Comparison of ENCODE assay signal across 8 cellular contexts in genomic region chr15:34984884-34985630, GRCh38. TPM values are rescaled to one million over a fixed set of nuclear protein-coding genes. Genes with fewer than 3 reads are reported as not detected.
A peak's percentile ranks its signal among the peaks of the same experiment; 100 is the strongest.
DNase-seq lines count a peak whose midpoint lies in the region; ATAC-seq lines count a peak whose summit lies in the region.

No MANE protein-coding gene starts in this region.

- peak overlapping the region; percentile 86 for H3K27ac Mint-ChIP-seq in activated T-cell treated with anti-CD3 and anti-CD28 coated beads, Interleukin-2, amount 50 U/mL, for 24 hours
- H3K27ac Mint-ChIP-seq in stimulated activated naive CD8-positive, alpha-beta T cell treated with anti-CD3 and anti-CD28 coated beads, Interleukin-15, amount 100 ng/mL, for 72 hours, result peak overlapping the region; percentile 46 to 74

- peak overlapping the region; percentile 67 for H3K9ac ChIP-seq in adipocyte (ENCODE audit: low read length)
- peak overlapping the region; percentile 4; the same call in 1 of the 2 replicates for H3K9ac ChIP-seq in iPS-20b (ENCODE audit: low read depth, low read length)

- DNase-seq in activated T-cell treated with anti-CD3 and anti-CD28 coated beads, Interleukin-2, amount 50 U/mL, for 24 hours, result no peak
- DNase-seq in activated T-cell treated with anti-CD3 and anti-CD28 coated beads, Interleukin-2, amount 50 U/mL, for 48 hours, result no peak
- peak; percentile 15 for DNase-seq in adipocyte (ENCODE audit: low read depth)
- no peak for DNase-seq in stimulated activated naive CD8-positive, alpha-beta T cell treated with anti-CD3 and anti-CD28 coated beads, Interleukin-15, amount 100 ng/mL, for 72 hours
- no peak for DNase-seq in MG63

- H3K4me3 ChIP-seq in adipocyte (ENCODE audit: low read length), result peak overlapping the region; percentile 58
- H3K4me3 ChIP-seq in iPS-20b (ENCODE audit: low read length), result peak overlapping the region; percentile 93; the same call in 1 of the 2 replicates
- H3K4me3 ChIP-seq in MG63, result no peak overlapping the region

- H3K9me3 ChIP-seq in adipocyte (ENCODE audit: control insufficient read depth, low read length), result no peaks in the 10 kb centered on the region
- no peaks in the 10 kb centered on the region for H3K9me3 ChIP-seq in iPS-20b (ENCODE audit: insufficient read depth, low read depth, low read length)
- H3K9me3 ChIP-seq in MG63, result no peaks in the 10 kb centered on the region

- peaks cover 53% of the 10 kb centered on the region for H3K4me1 Mint-ChIP-seq in activated T-cell treated with anti-CD3 and anti-CD28 coated beads, Interleukin-2, amount 50 U/mL, for 24 hours (ENCODE audit: low read depth)
- H3K4me1 Mint-ChIP-seq in stimulated activated naive CD8-positive, alpha-beta T cell treated with anti-CD3 and anti-CD28 coated beads, Interleukin-15, amount 100 ng/mL, for 72 hours, result peaks cover 45% of the 10 kb centered on the region

- peak overlapping the region; percentile 66 for H3K4me3 Mint-ChIP-seq in activated T-cell treated with anti-CD3 and anti-CD28 coated beads, Interleukin-2, amount 50 U/mL, for 24 hours
- peak overlapping the region; percentile 57 to 74 for H3K4me3 Mint-ChIP-seq in stimulated activated naive CD8-positive, alpha-beta T cell treated with anti-CD3 and anti-CD28 coated beads, Interleukin-15, amount 100 ng/mL, for 72 hours

- H3K36me3 ChIP-seq in adipocyte (ENCODE audit: control insufficient read depth, insufficient read depth, low read length, severe bottlenecking) (peaks cover 33% of the 10 kb centered on the region), iPS-20b (ENCODE audit: insufficient read depth, low read depth, low read length) (peaks cover 53% of the 10 kb centered on the region), MG63 (peaks cover 56% of the 10 kb centered on the region)

- H3K4me1 ChIP-seq in adipocyte (ENCODE audit: control insufficient read depth, insufficient read depth, low read length) (peaks cover 35% of the 10 kb centered on the region), iPS-20b (ENCODE audit: insufficient read depth, low read length) (peaks cover 18% of the 10 kb centered on the region)

- no peak overlapping the region for H3K27ac ChIP-seq in iPS-20b (ENCODE audit: low read length)

- H3K36me3 Mint-ChIP-seq in activated T-cell treated with anti-CD3 and anti-CD28 coated beads, Interleukin-2, amount 50 U/mL, for 24 hours (ENCODE audit: low read depth), result peaks cover 76% of the 10 kb centered on the region

- ATAC-seq in stimulated activated naive CD8-positive, alpha-beta T cell treated with anti-CD3 and anti-CD28 coated beads, Interleukin-15, amount 100 ng/mL, for 72 hours, result no peak
- ATAC-seq in HG03571 (IDR thresholded peaks at IDR 0.05; ENCODE audit: unreplicated experiment), result no peak
- no peak for ATAC-seq in HG03342 (IDR thresholded peaks at IDR 0.05; ENCODE audit: unreplicated experiment)

- H3K27me3 ChIP-seq in adipocyte (replicated peaks; ENCODE audit: control insufficient read depth, insufficient read depth, low read length), result no peaks in the 10 kb centered on the region
- no peaks in the 10 kb centered on the region for H3K27me3 ChIP-seq in iPS-20b (ENCODE audit: insufficient read depth, low read length)
- H3K27me3 ChIP-seq in MG63, result no peaks in the 10 kb centered on the region

- no peaks in the 10 kb centered on the region for H3K9me3 Mint-ChIP-seq in activated T-cell treated with anti-CD3 and anti-CD28 coated beads, Interleukin-2, amount 50 U/mL, for 24 hours
- no peaks in the 10 kb centered on the region for H3K9me3 Mint-ChIP-seq in stimulated activated naive CD8-positive, alpha-beta T cell treated with anti-CD3 and anti-CD28 coated beads, Interleukin-15, amount 100 ng/mL, for 72 hours

- H3K27me3 Mint-ChIP-seq in activated T-cell treated with anti-CD3 and anti-CD28 coated beads, Interleukin-2, amount 50 U/mL, for 24 hours, result no peaks in the 10 kb centered on the region
- no peaks in the 10 kb centered on the region for H3K27me3 Mint-ChIP-seq in stimulated activated naive CD8-positive, alpha-beta T cell treated with anti-CD3 and anti-CD28 coated beads, Interleukin-15, amount 100 ng/mL, for 72 hours

RNA-seq across cellular contexts. Expression of gene ZNF770, which starts 3.0 kb away (rescaled TPM):
- 6.6 and 13.7 TPM in 2 replicates for total RNA-seq in MG63 (2014; rRNA removed; shearing (Covaris generic); ENCODE audit: low replicate concordance)

RNA-seq across cellular contexts. Expression of gene AQR, which starts 15.5 kb away (rescaled TPM):
- 10.9 and 15.5 TPM in 2 replicates for total RNA-seq in MG63 (2014; rRNA removed; shearing (Covaris generic); ENCODE audit: low replicate concordance)
